ENCODE assay signal across 10 cellular contexts in the genomic region with DNA sequence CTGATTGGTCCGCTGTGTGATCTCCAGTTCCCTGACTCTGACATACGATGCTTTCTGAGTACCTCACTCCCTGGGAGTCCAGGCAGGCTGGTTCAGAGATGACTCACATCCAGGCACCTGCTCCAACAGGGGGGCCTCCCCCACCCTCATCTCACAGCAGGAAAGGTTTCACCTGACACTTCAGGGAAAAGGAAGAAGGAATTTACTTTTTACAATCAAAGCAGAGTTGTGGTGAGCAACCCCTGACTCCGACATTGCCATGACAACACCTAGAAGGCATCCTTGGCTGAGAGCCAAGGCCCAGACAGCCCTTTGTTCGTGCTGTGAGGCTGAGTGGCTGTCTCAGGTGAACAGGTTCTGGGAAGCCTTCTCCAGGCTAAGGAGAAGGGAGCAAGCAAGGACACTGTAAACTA.
A peak's percentile ranks its signal among the peaks of the same experiment; 100 is the strongest.
DNase-seq lines count a peak whose midpoint lies in the region; ATAC-seq, FAIRE-seq and TF ChIP-seq lines count a peak whose summit lies in the region.
"Had no signal": no experiment of that assay in that cellular context is flagged by ENCODE, and none has a peak within 500 bp of the region (broad histone marks: within the 10 kb centered on the region; RNA-seq: fewer than 3 reads in every experiment).

No MANE protein-coding gene starts in this region.

- DNase-seq in cardiac septum (ENCODE audit: low spot score): peak; percentile 31
- no peak for DNase-seq in left ventricle myocardium superior
- DNase-seq in NCI-H510A (lab: John Stamatoyannopoulos, UW): peak; percentile 100
- DNase-seq in endodermal cell: peak; percentile 91
- DNase-seq in urothelium cell line (ENCODE audit: low spot score): peak; percentile 87
- DNase-seq in MV-4-11 (lab: John Stamatoyannopoulos, UW): no peak
- no peak for DNase-seq in 8988T
- DNase-seq in sciatic nerve (ENCODE audit: low spot score): no peak
- DNase-seq: activated CD4-positive, alpha-beta T cell treated with anti-CD3 and anti-CD28 coated beads for 48 hours; spleen had no signal

- H3K9me3 ChIP-seq in endodermal cell (ENCODE audit: control insufficient read depth, low read length): no peaks in the 10 kb centered on the region
- H3K9me3 ChIP-seq: spleen had no signal

- H3K27me3 Mint-ChIP-seq in endodermal cell (ENCODE audit: insufficient read depth): peaks cover 4% of the 10 kb centered on the region

- no peak for ATAC-seq in left ventricle myocardium superior
- ATAC-seq in sciatic nerve: no peak

- H3K27ac ChIP-seq in endodermal cell (ENCODE audit: low read depth, low read length): no peak overlapping the region
- H3K27ac ChIP-seq: spleen had no signal

- FAIRE-seq in urothelium cell line (lab: Jason Lieb, UNC): peak; percentile 74

- TF ChIP-seq CTCF in endodermal cell (conservative IDR thresholded peaks at IDR 0.05): no peak

- H3K36me3 ChIP-seq in endodermal cell (ENCODE audit: control insufficient read depth, insufficient read depth, low read length): no peaks in the 10 kb centered on the region
- H3K36me3 ChIP-seq: spleen had no signal

- H3K4me1 Mint-ChIP-seq in endodermal cell: peaks cover 7% of the 10 kb centered on the region

- H3K4me3 ChIP-seq in endodermal cell (ENCODE audit: low read length): no peak overlapping the region
- H3K4me3 ChIP-seq: spleen had no signal

- no peak overlapping the region for H3K9ac ChIP-seq in endodermal cell (ENCODE audit: extremely low read depth, low read length, poor library complexity, severe bottlenecking)

- WGBS in endodermal cell (ENCODE audit: insufficient coverage in 1 of 2, insufficient read length in 1 of 2), 2 experiments: 20 to 66% methylated on average over 1 to 4 of the region's 4 CpGs

- no peak overlapping the region for H3K4me3 Mint-ChIP-seq in endodermal cell

- peaks cover 23% of the 10 kb centered on the region for H3K27me3 ChIP-seq in endodermal cell (ENCODE audit: control insufficient read depth, insufficient read depth, low read length, poor library complexity, severe bottlenecking)

- no peaks in the 10 kb centered on the region for H3K36me3 Mint-ChIP-seq in endodermal cell (ENCODE audit: low read depth)

- H3K27ac Mint-ChIP-seq in endodermal cell: peak overlapping the region; percentile 14

- no peaks in the 10 kb centered on the region for H3K4me1 ChIP-seq in endodermal cell (ENCODE audit: control insufficient read depth, insufficient read depth, low read length)
- H3K4me1 ChIP-seq: spleen had no signal

- intact Hi-C loops in cardiac septum (cut with DNase I): no loop called here
- intact Hi-C loops in left ventricle myocardium superior (cut with micrococcal nuclease): loop anchor here (10.0 kb wide), 1 partner anchor 955 kb away; no protein-coding TSS in a partner anchor
- intact Hi-C loops in sciatic nerve (cut with DNase I): no loop called here

- no peaks in the 10 kb centered on the region for H3K9me3 Mint-ChIP-seq in endodermal cell

Comparison
In these comparisons a context has a peak if more than half of its experiments do, and no peak if none do; other contexts are left out.
1. DNase-seq: peak in cardiac septum (single experiment), NCI-H510A (single experiment), endodermal cell (single experiment) and urothelium cell line (single experiment); none in left ventricle myocardium superior (single experiment), MV-4-11 (single experiment), 8988T (single experiment) and sciatic nerve (single experiment).